8 cellular contexts compared by ENCODE assay signal in genomic region chr10:78047314-78047891, GRCh38. TPM values are rescaled to one million over a fixed set of nuclear protein-coding genes. Genes with fewer than 3 reads are reported as not detected.
DNase-seq lines count a peak whose midpoint lies in the region; ATAC-seq and TF ChIP-seq lines count a peak whose summit lies in the region.

No MANE protein-coding gene starts in this region.

- peaks cover 3% of the 10 kb centered on the region for H3K4me1 ChIP-seq in NT2/D1 (ENCODE audit: insufficient read depth, insufficient read length)

- peaks cover 0 to 6% of the 10 kb centered on the region in 2 donors for H3K36me3 Mint-ChIP-seq in naive B cell

- peak overlapping the region in 1 of 6 donors; percentile 2 for H3K27ac Mint-ChIP-seq in naive B cell

- H3K9me3 Mint-ChIP-seq in naive B cell = no peaks in the 10 kb centered on the region

- no peaks in the 10 kb centered on the region for H3K27me3 ChIP-seq in NT2/D1 (ENCODE audit: insufficient read depth, insufficient read length)

- no peak overlapping the region for H3K4me3 Mint-ChIP-seq in naive B cell

- ATAC-seq in GM18502 (IDR thresholded peaks at IDR 0.05; ENCODE audit: poor library complexity, unreplicated experiment) = peak; percentile 60
- ATAC-seq in naive B cell (ENCODE audit: low read depth in 2 of 2) = peak; percentile 78 to 80

- peak; percentile 91 for TF ChIP-seq CTCF in epithelial cell of esophagus (IDR thresholded peaks at IDR 0.05; ENCODE audit: insufficient read depth, low read depth, low read length, missing control alignments)

- H3K9ac ChIP-seq in NT2/D1 (ENCODE audit: insufficient read length, low read depth) = peak overlapping the region; percentile 47

- peak; percentile 79 for DNase-seq in A172 (ENCODE audit: low spot score)
- peak; percentile 61 for DNase-seq in HPDE6-E6E7 (ENCODE audit: extremely low spot score)
- peak; percentile 78 for DNase-seq in NT2/D1 (ENCODE audit: low read depth, low spot score)
- DNase-seq in activated CD8-positive, alpha-beta memory T cell treated with anti-CD3 and anti-CD28 coated beads, Interleukin-2, amount 50 U/mL, for 4 hours = peak; percentile 83
- DNase-seq in epithelial cell of esophagus (ENCODE audit: low read depth) = peak; percentile 85
- peak; percentile 68 for DNase-seq in naive B cell
- peak; percentile 52 to 75 for DNase-seq in stimulated activated CD8-positive, alpha-beta memory T cell treated with anti-CD3 and anti-CD28 coated beads, Interleukin-7, amount 100 ng/mL, for 4 hours (ENCODE audit: low read depth in 2 of 2)

- H3K36me3 ChIP-seq in NT2/D1 (ENCODE audit: insufficient read depth, insufficient read length, low read length) = peaks cover 20% of the 10 kb centered on the region

- H3K27me3 Mint-ChIP-seq in naive B cell = no peaks in the 10 kb centered on the region

- H3K9me3 ChIP-seq in NT2/D1 (ENCODE audit: insufficient read depth, low read length) = no peaks in the 10 kb centered on the region

- no peak overlapping the region for H3K4me3 ChIP-seq in NT2/D1 (ENCODE audit: insufficient read length, low read depth)
- no peak overlapping the region for H3K4me3 ChIP-seq in epithelial cell of esophagus (ENCODE audit: low read length)

- H3K4me1 Mint-ChIP-seq in naive B cell = peaks cover 9 to 19% (median 17%) of the 10 kb centered on the region in 3 donors

RNA-seq across cellular contexts. Expression of gene RPS24, which starts 13.7 kb away (rescaled TPM):
- total RNA-seq in A172 (2014; rRNA removed; shearing (Covaris generic)) = 2,746 and 3,389 TPM in 2 replicates
- 1,000 to 10,000 TPM in 2 of 6 donors, 100 to 1,000 TPM in 4; 784 to 1,204 (median 985) TPM for polyA plus RNA-seq in naive B cell (ENCODE audit: low read depth in 6 of 6)

RNA-seq across cellular contexts. Expression of gene POLR3A, which starts 18.1 kb away (rescaled TPM):
- 8.1 and 8.3 TPM in 2 replicates for total RNA-seq in A172 (2014; rRNA removed; shearing (Covaris generic))
- polyA plus RNA-seq in naive B cell (ENCODE audit: low read depth in 6 of 6) = 10 to 100 TPM in 1 of 6 donors, 1 to 10 TPM in 4, under 1 TPM in 1; 0.92 to 11.2 (median 6.8) TPM
